Comparison of ENCODE assay signal across 8 cellular contexts in genomic region chr15:75198560-75199346, GRCh38. TPM values are rescaled to one million over a fixed set of nuclear protein-coding genes. Genes with fewer than 3 reads are reported as not detected.
DNase-seq lines count a peak whose midpoint lies in the region; ATAC-seq, FAIRE-seq and TF ChIP-seq lines count a peak whose summit lies in the region.

No MANE protein-coding gene starts in this region.

- peaks cover 23% of the 10 kb centered on the region for H3K79me2 ChIP-seq in DOHH2 (ENCODE audit: control insufficient read depth, low read length)

- no peaks in the 10 kb centered on the region for H3K9me3 ChIP-seq in DOHH2 (ENCODE audit: control insufficient read depth, insufficient read depth, low read length)

- TF ChIP-seq POLR2A in H54 (IDR thresholded peaks at IDR 0.05; ENCODE audit: low read depth, low read length): no peak

- H3K9me2 ChIP-seq in DOHH2 (replicated peaks; ENCODE audit: control insufficient read depth, low read length): no peaks in the 10 kb centered on the region

- H3K4me3 ChIP-seq in DOHH2 (ENCODE audit: low read length): peak overlapping the region; percentile 25; the same call in 1 of the 2 replicates

- no peak for ATAC-seq in HG03175 (IDR thresholded peaks at IDR 0.05; ENCODE audit: unreplicated experiment)
- ATAC-seq in GM18498 (IDR thresholded peaks at IDR 0.05; ENCODE audit: unreplicated experiment): no peak
- no peak for ATAC-seq in Right ventricle myocardium inferior

- FAIRE-seq in H54 (lab: Jason Lieb, UNC): no peak

- no peak overlapping the region for H3K27ac ChIP-seq in DOHH2 (ENCODE audit: low read depth, low read length)

- H4K20me1 ChIP-seq in DOHH2 (ENCODE audit: control insufficient read depth, insufficient read depth, low read depth, low read length): peaks cover 8% of the 10 kb centered on the region

- peaks cover 10% of the 10 kb centered on the region for H3K36me3 ChIP-seq in DOHH2 (ENCODE audit: control insufficient read depth, low read length)

- H3K27me3 ChIP-seq in DOHH2 (ENCODE audit: control insufficient read depth, low read length): peaks cover 9% of the 10 kb centered on the region

- H3K4me1 ChIP-seq in DOHH2 (ENCODE audit: control insufficient read depth, low read length): peaks cover 29% of the 10 kb centered on the region

- peak overlapping the region; percentile 34 for H3K4me2 ChIP-seq in DOHH2 (ENCODE audit: low read length)

- intact Hi-C loops in Right ventricle myocardium inferior (cut with DNase I): no loop called here

- TF ChIP-seq CTCF in DOHH2 (IDR thresholded peaks at IDR 0.05; ENCODE audit: low read depth, low read length, poor library complexity, severe bottlenecking): no peak

- no peaks in the 10 kb centered on the region; the same call in 1 of the 2 replicates for H3F3A ChIP-seq in DOHH2 (ENCODE audit: control insufficient read depth, insufficient read depth)

- peak; percentile 68 for DNase-seq in H54 (ENCODE audit: insufficient read length, low spot score)
- peak; percentile 72 for DNase-seq in RPMI7951 (ENCODE audit: low read depth)
- peak; percentile 52 for DNase-seq in germinal center (ENCODE audit: low spot score)
- DNase-seq in middle frontal gyrus (ENCODE audit: extremely low spot score, low spot score): no peak
- no peak for DNase-seq in Right ventricle myocardium inferior (ENCODE audit: missing footprints)

RNA-seq across cellular contexts. Expression of gene C15orf39, which starts 2.9 kb away (rescaled TPM):
- 8.1 and 10.0 TPM in 2 replicates for total RNA-seq in RPMI7951 (2014; rRNA removed; shearing (Covaris generic))
- total RNA-seq in Right ventricle myocardium inferior: 15.0 TPM

RNA-seq across cellular contexts. Expression of gene GOLGA6C, which starts 59.4 kb away (rescaled TPM):
- not detected in 2 replicates for total RNA-seq in RPMI7951 (2014; rRNA removed; shearing (Covaris generic))
- total RNA-seq in Right ventricle myocardium inferior: not detected

Comparison
In these comparisons a context has a peak if more than half of its experiments do, and no peak if none do; other contexts are left out.
1. DNase-seq: peak in H54 (single experiment), RPMI7951 (single experiment) and germinal center (single experiment); none in middle frontal gyrus (single experiment) and Right ventricle myocardium inferior (single experiment).